In the genomic region with DNA sequence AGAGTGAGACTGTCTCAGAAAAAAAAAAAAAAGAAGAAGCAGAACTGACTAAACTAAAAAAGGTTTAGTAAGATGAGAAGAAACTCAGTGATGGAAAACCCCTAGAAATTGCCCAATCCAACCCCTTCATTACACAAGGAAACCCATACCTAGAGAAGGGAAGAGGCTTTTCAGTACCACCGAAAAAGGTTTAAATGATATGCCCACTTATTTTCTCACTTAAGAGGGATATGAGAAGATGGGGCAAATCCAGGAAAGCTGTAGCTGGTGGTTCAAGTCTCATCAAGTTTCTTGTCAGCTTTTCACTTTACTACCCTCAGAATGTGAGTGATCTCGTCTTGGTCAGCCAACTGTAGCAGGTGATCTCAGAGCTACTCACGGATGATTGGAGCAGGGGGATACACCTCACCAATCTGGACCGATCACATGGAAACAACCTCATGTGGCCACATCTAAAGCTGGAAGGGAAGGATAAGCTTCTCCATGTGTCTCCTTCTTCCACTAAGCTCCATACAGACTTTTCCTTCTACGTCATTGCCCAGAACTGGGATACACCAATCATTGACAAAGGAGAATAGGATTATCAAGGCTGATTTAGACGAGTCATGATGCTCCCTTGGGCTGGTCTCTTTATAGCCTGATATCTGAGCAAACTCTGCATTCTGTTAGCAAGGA, we compare ENCODE assay signal across 11 cellular contexts.
A peak's percentile ranks its signal among the peaks of the same experiment; 100 is the strongest.
DNase-seq lines count a peak whose midpoint lies in the region; ATAC-seq lines count a peak whose summit lies in the region.
"Had no signal": no experiment of that assay in that cellular context is flagged by ENCODE, and none has a peak within 500 bp of the region (broad histone marks: within the 10 kb centered on the region; RNA-seq: fewer than 3 reads in every experiment).

No MANE protein-coding gene starts in this region.

- H3K9me3 Mint-ChIP-seq in stimulated activated effector memory CD8-positive, alpha-beta T cell treated with anti-CD3 and anti-CD28 coated beads, Interleukin-12 subunit alpha, Interleukin-12 subunit beta, amount 100 ng/mL, for 72 hours = no peaks in the 10 kb centered on the region

- H3K36me3 Mint-ChIP-seq in stimulated activated effector memory CD8-positive, alpha-beta T cell treated with anti-CD3 and anti-CD28 coated beads, Interleukin-12 subunit alpha, Interleukin-12 subunit beta, amount 100 ng/mL, for 72 hours = no peaks in the 10 kb centered on the region

- peak; percentile 80 for ATAC-seq in HG02610 (IDR thresholded peaks at IDR 0.05; ENCODE audit: unreplicated experiment)
- ATAC-seq in stimulated activated effector memory CD8-positive, alpha-beta T cell treated with anti-CD3 and anti-CD28 coated beads, Interleukin-12 subunit alpha, Interleukin-12 subunit beta, amount 100 ng/mL, for 72 hours = peak; percentile 41
- no peak for ATAC-seq in HG03280 (IDR thresholded peaks at IDR 0.05; ENCODE audit: unreplicated experiment)

- no peak overlapping the region for H3K4me3 Mint-ChIP-seq in stimulated activated effector memory CD8-positive, alpha-beta T cell treated with anti-CD3 and anti-CD28 coated beads, Interleukin-12 subunit alpha, Interleukin-12 subunit beta, amount 100 ng/mL, for 72 hours

- peak; percentile 35 for DNase-seq in SIG-M5 treated with dmso at 0.1 percent for 504 hours (lab: John Stamatoyannopoulos, UW; ENCODE audit: unreplicated experiment)
- DNase-seq in SIG-M5 (lab: John Stamatoyannopoulos, UW) = no peak
- peak; percentile 25 for DNase-seq in NAMALWA (ENCODE audit: low spot score)
- no peak for DNase-seq in stimulated activated effector memory CD8-positive, alpha-beta T cell treated with anti-CD3 and anti-CD28 coated beads, Interleukin-12 subunit alpha, Interleukin-12 subunit beta, amount 100 ng/mL, for 72 hours (ENCODE audit: low spot score in 2 of 2)
- DNase-seq in superior temporal gyrus (ENCODE audit: extremely low spot score) = no peak
- no peak for DNase-seq in medulla oblongata (ENCODE audit: extremely low spot score)
- DNase-seq: 8988T, activated T-cell treated with anti-CD3 and anti-CD28 coated beads for 4 hours, NCI-H1930 had no signal

- no peak overlapping the region for H3K27ac Mint-ChIP-seq in stimulated activated effector memory CD8-positive, alpha-beta T cell treated with anti-CD3 and anti-CD28 coated beads, Interleukin-12 subunit alpha, Interleukin-12 subunit beta, amount 100 ng/mL, for 72 hours

- no peaks in the 10 kb centered on the region for H3K4me1 Mint-ChIP-seq in stimulated activated effector memory CD8-positive, alpha-beta T cell treated with anti-CD3 and anti-CD28 coated beads, Interleukin-12 subunit alpha, Interleukin-12 subunit beta, amount 100 ng/mL, for 72 hours

Comparison
In these comparisons a context has a peak if more than half of its experiments do, and no peak if none do; other contexts are left out.
1. DNase-seq: peak in SIG-M5 treated with dmso at 0.1 percent for 504 hours (single experiment) and NAMALWA (single experiment); none in SIG-M5 (single experiment), stimulated activated effector memory CD8-positive, alpha-beta T cell treated with anti-CD3 and anti-CD28 coated beads, Interleukin-12 subunit alpha, Interleukin-12 subunit beta, amount 100 ng/mL, for 72 hours (0 of 2), superior temporal gyrus (single experiment) and medulla oblongata (single experiment).